In the genomic region with DNA sequence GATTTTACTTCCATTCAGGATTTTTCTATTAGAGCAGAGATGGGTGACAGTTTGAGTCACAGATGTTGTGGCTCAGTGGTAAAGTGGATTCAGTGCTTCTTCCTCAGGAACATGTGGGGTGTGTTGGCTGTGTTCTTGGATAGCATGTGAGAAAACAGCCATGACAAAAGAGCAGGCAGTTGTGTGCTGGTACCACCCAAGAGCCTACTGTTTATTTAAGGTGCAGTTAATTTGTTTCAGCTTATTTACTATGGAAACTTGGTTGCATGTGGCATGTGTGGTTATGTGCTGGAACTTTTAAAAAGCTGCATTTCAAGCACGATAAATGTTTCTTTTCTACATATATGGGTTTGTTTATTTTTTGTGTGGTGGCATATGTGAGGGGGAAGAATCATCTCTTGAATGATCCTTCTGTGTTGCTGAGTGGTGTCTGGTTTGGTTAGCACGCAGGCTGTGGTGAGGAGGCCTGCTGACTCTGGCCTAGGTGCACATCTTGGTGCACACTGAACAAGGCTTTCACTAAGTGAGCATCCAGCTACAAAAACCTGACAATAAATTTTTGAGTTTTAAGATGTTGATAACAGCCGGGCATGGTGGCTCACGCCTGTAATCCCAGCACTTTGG, we compare ENCODE assay signal across 1 cellular context.
TF ChIP-seq lines count a peak whose summit lies in the region.

No MANE protein-coding gene starts in this region.

TF ChIP-seq in A549, 52 proteins besides CTCF, POLR2A, EP300 and RAD21 (continued from another document):
- TF ChIP-seq CHD2 (IDR thresholded peaks at IDR 0.05; ENCODE audit: low read length, partially characterized antibody) (no peak), ZFP36 (IDR thresholded peaks at IDR 0.05; ENCODE audit: borderline replicate concordance, partially characterized antibody) (no peak)
